ENCODE assay signal across 11 cellular contexts in genomic region chr11:119115484-119116234, GRCh38. TPM values are rescaled to one million over a fixed set of nuclear protein-coding genes. Genes with fewer than 3 reads are reported as not detected.
DNase-seq lines count a peak whose midpoint lies in the region; ATAC-seq and TF ChIP-seq lines count a peak whose summit lies in the region.
"Had no signal": no experiment of that assay in that cellular context is flagged by ENCODE, and none has a peak within 500 bp of the region (broad histone marks: within the 10 kb centered on the region; RNA-seq: fewer than 3 reads in every experiment).

No MANE protein-coding gene starts in this region.

- WGBS in heart left ventricle, 4 donors: 71 to 76% (median 73%) methylated on average over 24 of the region's 24 CpGs

- no peak for TF ChIP-seq CTCF in DND-41 (IDR thresholded peaks at IDR 0.05; ENCODE audit: borderline replicate concordance, extremely low read depth, low read length, poor library complexity, severe bottlenecking)
- no peak for TF ChIP-seq CTCF in heart left ventricle (IDR thresholded peaks at IDR 0.05)
- TF ChIP-seq CTCF in gastrocnemius medialis (IDR thresholded peaks at IDR 0.05 in 4 of 5, conservative IDR thresholded peaks at IDR 0.05 in 1 of 5): no peak

- no peak overlapping the region for H3K4me2 ChIP-seq in DND-41 (ENCODE audit: insufficient read depth, low read length)

- H3K4me3 ChIP-seq in DND-41 (ENCODE audit: low read depth in 1 of 2, low read length in 2 of 2) (no peak overlapping the region), heart left ventricle (peak overlapping the region in 2 of 12 donors; percentile 23 to 37), gastrocnemius medialis (no peak overlapping the region)

- no peak overlapping the region for H3K9ac ChIP-seq in DND-41 (ENCODE audit: low read depth, low read length)

- CTCF ChIA-PET in HEK293T (lab: Yijun Ruan, JAX): no interaction called here

- peaks cover 9% of the 10 kb centered on the region for H3K4me1 ChIP-seq in DND-41 (ENCODE audit: insufficient read depth, low read length)
- peaks cover 0 to 34% (median 3%) of the 10 kb centered on the region in 12 donors for H3K4me1 ChIP-seq in heart left ventricle
- peaks cover 1 to 3% of the 10 kb centered on the region in 2 donors for H3K4me1 ChIP-seq in gastrocnemius medialis

- no peak for TF ChIP-seq POLR2A in heart left ventricle (IDR thresholded peaks at IDR 0.05)
- no peak for TF ChIP-seq POLR2A in gastrocnemius medialis (IDR thresholded peaks at IDR 0.05)

- peaks cover 4% of the 10 kb centered on the region for H3K79me2 ChIP-seq in DND-41 (ENCODE audit: insufficient read depth, low read length)

- DNase-seq in DND-41 (no peak), heart left ventricle (peak; percentile 58 to 80 (median 65)), gastrocnemius medialis (peak; percentile 30 to 35), OCI-M1 (lab: John Stamatoyannopoulos, UW) (no peak), HEK293T (ENCODE audit: extremely low spot score) (no peak), cortex of kidney (lab: John Stamatoyannopoulos, UW) (no peak)
- peak; percentile 28 to 32 for DNase-seq in activated CD4-positive, alpha-beta T cell treated with anti-CD3 and anti-CD28 coated beads, Interleukin-2, amount 50 U/mL, for 48 hours
- DNase-seq: DMS153, HFFc6 had no signal

- POLR2A ChIA-PET in HEK293T (lab: Yijun Ruan, JAX): interaction anchor here (2.6 kb wide), 1 partner anchor 9 kb away, joined by 12 read pairs; the partner anchor contains the start of gene C2CD2L

- intact Hi-C loops in heart left ventricle (cut with DNase I): loop anchor here in 1 of 10 donors (10.0 kb wide), 1 partner anchor 199 kb away; the partner anchor contains the start of gene MCAM
- intact Hi-C loops in gastrocnemius medialis (cut with DNase I; ENCODE audit: low total_unique reads): no loop called here

- ATAC-seq in DND-41 (ENCODE audit: insufficient read depth, low read depth): peak; percentile 67; the same call in 2 of the 3 replicates
- peak; percentile 37 to 72 (median 59) for ATAC-seq in heart left ventricle
- ATAC-seq in gastrocnemius medialis: no peak
- no peak for ATAC-seq in HG02763 (IDR thresholded peaks at IDR 0.05; ENCODE audit: unreplicated experiment)

- H3K36me3 ChIP-seq in DND-41 (ENCODE audit: insufficient read depth, low read length) (peaks cover 66% of the 10 kb centered on the region), heart left ventricle (peaks cover 0 to 71% (median 57%) of the 10 kb centered on the region in 9 donors), gastrocnemius medialis (peaks cover 0 to 59% of the 10 kb centered on the region in 2 donors)

- 0 out of 2 replicates have a peak, but pooled peaks cover 3% of the 10 kb centered on the region for H4K20me1 ChIP-seq in DND-41 (ENCODE audit: insufficient read depth, low read length)

- H3K9me3 ChIP-seq in DND-41 (ENCODE audit: insufficient read depth, low read length, severe bottlenecking): no peaks in the 10 kb centered on the region
- no peaks in the 10 kb centered on the region for H3K9me3 ChIP-seq in heart left ventricle
- no peaks in the 10 kb centered on the region for H3K9me3 ChIP-seq in gastrocnemius medialis

- H3K27ac ChIP-seq in DND-41 (ENCODE audit: low read length): no peak overlapping the region
- H3K27ac ChIP-seq in heart left ventricle: peak overlapping the region in 5 of 12 donors; percentile 3 to 91 (median 42)
- no peak overlapping the region for H3K27ac ChIP-seq in gastrocnemius medialis

- H3K27me3 ChIP-seq in DND-41 (ENCODE audit: insufficient read depth, low read length, poor library complexity) (no peaks in the 10 kb centered on the region), heart left ventricle (no peaks in the 10 kb centered on the region), gastrocnemius medialis (no peaks in the 10 kb centered on the region)

- no peak overlapping the region for H2AFZ ChIP-seq in DND-41 (ENCODE audit: low read depth, low read length)

- in situ Hi-C loops in gastrocnemius medialis (cut with MboI; ENCODE audit: low sequenced_read_pairs in 4 of 4): no loop called here

TF ChIP-seq in HEK293T, 16 proteins besides CTCF, POLR2A, EP300 and RAD21:
- TF ChIP-seq BHLHE40 (IDR thresholded peaks at IDR 0.05; ENCODE audit: borderline replicate concordance): no peak
- no peak for TF ChIP-seq ZNF384 (IDR thresholded peaks at IDR 0.05)
- no peak for TF ChIP-seq L3MBTL2 (conservative IDR thresholded peaks at IDR 0.05)
- TF ChIP-seq ARNT (IDR thresholded peaks at IDR 0.05): no peak
- no peak for TF ChIP-seq CTBP1 (IDR thresholded peaks at IDR 0.05; ENCODE audit: borderline replicate concordance)
- TF ChIP-seq TARDBP (IDR thresholded peaks at IDR 0.05): no peak
- TF ChIP-seq ELF4 (IDR thresholded peaks at IDR 0.05): no peak
- TF ChIP-seq FOXM1 (IDR thresholded peaks at IDR 0.05; ENCODE audit: borderline replicate concordance): no peak
- no peak for TF ChIP-seq LEF1 (IDR thresholded peaks at IDR 0.05; ENCODE audit: borderline replicate concordance)
- no peak for TF ChIP-seq FOXA1 (IDR thresholded peaks at IDR 0.05)
- no peak for TF ChIP-seq SP1 (IDR thresholded peaks at IDR 0.05)
- TF ChIP-seq PKNOX1 (IDR thresholded peaks at IDR 0.05): no peak
- no peak for TF ChIP-seq HDGF (IDR thresholded peaks at IDR 0.05; ENCODE audit: borderline replicate concordance)
- TF ChIP-seq FOXK2 (IDR thresholded peaks at IDR 0.05): no peak
- TF ChIP-seq NFRKB (IDR thresholded peaks at IDR 0.05): no peak
- TF ChIP-seq SUZ12 (IDR thresholded peaks at IDR 0.05): no peak

RNA-seq across cellular contexts. Expression of gene HINFP, which starts 5.7 kb away (rescaled TPM):
- total RNA-seq in heart left ventricle (10 to 100 TPM in 7 of 9 donors, 1 to 10 TPM in 2; 9.4 to 16.3 (median 12.8) TPM), gastrocnemius medialis (10 to 100 TPM in 3 of 4 donors, 1 to 10 TPM in 1; 8.1 to 17.8 (median 15.3) TPM)
- polyA plus RNA-seq in heart left ventricle: 10 to 100 TPM; 10.8 to 12.9 TPM

RNA-seq across cellular contexts. Expression of gene C2CD2L, which starts 8.5 kb away (rescaled TPM):
- total RNA-seq in heart left ventricle (10 to 100 TPM in 5 of 9 donors, 1 to 10 TPM in 4; 7.1 to 18.3 (median 11.2) TPM), gastrocnemius medialis (10 to 100 TPM; 10.0 to 30.7 (median 18.7) TPM)
- polyA plus RNA-seq in heart left ventricle: 10 to 100 TPM in 1 of 2 donors, 1 to 10 TPM in 1; 6.6 to 17.7 TPM

RNA-seq across cellular contexts. Expression of gene DPAGT1, which starts 14.0 kb away (rescaled TPM):
- total RNA-seq in heart left ventricle (10 to 100 TPM; 11.2 to 32.4 (median 16.5) TPM), gastrocnemius medialis (10 to 100 TPM in 3 of 4 donors, 1 to 10 TPM in 1; 8.9 to 34.0 (median 15.1) TPM)
- 10 to 100 TPM; 13.4 to 32.9 TPM for polyA plus RNA-seq in heart left ventricle

RNA-seq across cellular contexts. Expression of gene HMBS, which starts 31.0 kb away (rescaled TPM):
- total RNA-seq in heart left ventricle: 10 to 100 TPM in 8 of 9 donors, 1 to 10 TPM in 1; 8.1 to 24.1 (median 16.6) TPM
- polyA plus RNA-seq in heart left ventricle: 10 to 100 TPM; 28.8 to 34.0 TPM
- 10 to 100 TPM in 3 of 4 donors, 1 to 10 TPM in 1; 8.7 to 31.1 (median 14.5) TPM for total RNA-seq in gastrocnemius medialis

RNA-seq across cellular contexts. Expression of gene ABCG4, which starts 33.2 kb away (rescaled TPM):
- total RNA-seq in heart left ventricle: 1 to 10 TPM in 4 of 9 donors, under 1 TPM in 5; 0.38 to 2.1 (median 0.98) TPM
- 1 to 10 TPM in 1 of 2 donors, under 1 TPM in 1; 0.25 to 1.1 TPM for polyA plus RNA-seq in heart left ventricle
- not detected for total RNA-seq in gastrocnemius medialis
- total RNA-seq: subcutaneous adipose tissue had no signal

Comparison
In these comparisons a context has a peak if more than half of its experiments do, and no peak if none do; other contexts are left out.
1. ATAC-seq: peak in DND-41 (single experiment) and heart left ventricle (4 of 4); none in gastrocnemius medialis (0 of 2) and HG02763 (single experiment).
2. DNase-seq: peak in activated CD4-positive, alpha-beta T cell treated with anti-CD3 and anti-CD28 coated beads, Interleukin-2, amount 50 U/mL, for 48 hours (2 of 2), heart left ventricle (5 of 5) and gastrocnemius medialis (2 of 2); none in DND-41 (single experiment), OCI-M1 (single experiment), HEK293T (single experiment) and cortex of kidney (single experiment).